ENCODE assay signal across 1 cellular context in the genomic region with DNA sequence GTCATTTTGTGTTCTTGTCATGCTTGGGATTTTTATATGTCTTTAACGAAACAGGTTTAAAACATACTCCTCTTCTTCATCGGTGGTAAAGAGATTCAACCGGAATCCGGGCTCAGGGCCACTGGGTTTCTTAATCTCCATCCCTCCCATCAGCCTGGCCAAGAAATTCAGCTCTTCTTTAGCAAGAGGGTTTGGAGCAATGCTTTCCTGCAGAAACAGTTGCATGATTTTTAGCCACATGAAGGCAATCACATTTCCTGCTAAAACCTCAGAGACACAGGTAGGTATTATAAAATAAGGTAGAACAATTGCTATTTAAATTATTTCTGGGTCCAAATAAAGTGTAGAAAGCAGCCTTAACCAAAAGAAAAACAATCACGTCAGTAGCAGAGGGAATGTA.
TF ChIP-seq lines count a peak whose summit lies in the region.

No MANE protein-coding gene starts in this region.

TF ChIP-seq in GM12878, 131 proteins besides CTCF, POLR2A, EP300 and RAD21:
- TF ChIP-seq BRCA1 (IDR thresholded peaks at IDR 0.05; ENCODE audit: low read depth, low read length) (no peak), SP1 (IDR thresholded peaks at IDR 0.05; ENCODE audit: low read depth, low read length) (no peak), BHLHE40 (IDR thresholded peaks at IDR 0.05; ENCODE audit: borderline replicate concordance in 1 of 2, low read depth in 2 of 2, low read length in 1 of 2) (no peak), SUZ12 (IDR thresholded peaks at IDR 0.05; ENCODE audit: unreplicated experiment) (no peak), GATAD2B (conservative IDR thresholded peaks at IDR 0.05; ENCODE audit: low read depth) (no peak), ZNF622 (IDR thresholded peaks at IDR 0.05) (no peak), FOXK2 (IDR thresholded peaks at IDR 0.05) (no peak), ASH2L (IDR thresholded peaks at IDR 0.05; ENCODE audit: borderline replicate concordance, low read depth) (no peak), POLR2AphosphoS2 (IDR thresholded peaks at IDR 0.05; ENCODE audit: low read depth, low read length) (no peak)
- TF ChIP-seq, protein P1, sequence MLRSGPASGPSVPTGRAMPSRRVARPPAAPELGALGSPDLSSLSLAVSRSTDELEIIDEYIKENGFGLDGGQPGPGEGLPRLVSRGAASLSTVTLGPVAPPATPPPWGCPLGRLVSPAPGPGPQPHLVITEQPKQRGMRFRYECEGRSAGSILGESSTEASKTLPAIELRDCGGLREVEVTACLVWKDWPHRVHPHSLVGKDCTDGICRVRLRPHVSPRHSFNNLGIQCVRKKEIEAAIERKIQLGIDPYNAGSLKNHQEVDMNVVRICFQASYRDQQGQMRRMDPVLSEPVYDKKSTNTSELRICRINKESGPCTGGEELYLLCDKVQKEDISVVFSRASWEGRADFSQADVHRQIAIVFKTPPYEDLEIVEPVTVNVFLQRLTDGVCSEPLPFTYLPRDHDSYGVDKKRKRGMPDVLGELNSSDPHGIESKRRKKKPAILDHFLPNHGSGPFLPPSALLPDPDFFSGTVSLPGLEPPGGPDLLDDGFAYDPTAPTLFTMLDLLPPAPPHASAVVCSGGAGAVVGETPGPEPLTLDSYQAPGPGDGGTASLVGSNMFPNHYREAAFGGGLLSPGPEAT (IDR thresholded peaks at IDR 0.05; ENCODE audit: low read depth) = no peak
- TF ChIP-seq, protein P2, sequence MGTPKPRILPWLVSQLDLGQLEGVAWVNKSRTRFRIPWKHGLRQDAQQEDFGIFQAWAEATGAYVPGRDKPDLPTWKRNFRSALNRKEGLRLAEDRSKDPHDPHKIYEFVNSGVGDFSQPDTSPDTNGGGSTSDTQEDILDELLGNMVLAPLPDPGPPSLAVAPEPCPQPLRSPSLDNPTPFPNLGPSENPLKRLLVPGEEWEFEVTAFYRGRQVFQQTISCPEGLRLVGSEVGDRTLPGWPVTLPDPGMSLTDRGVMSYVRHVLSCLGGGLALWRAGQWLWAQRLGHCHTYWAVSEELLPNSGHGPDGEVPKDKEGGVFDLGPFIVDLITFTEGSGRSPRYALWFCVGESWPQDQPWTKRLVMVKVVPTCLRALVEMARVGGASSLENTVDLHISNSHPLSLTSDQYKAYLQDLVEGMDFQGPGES (IDR thresholded peaks at IDR 0.05) = no peak
- TF ChIP-seq, protein P3, sequence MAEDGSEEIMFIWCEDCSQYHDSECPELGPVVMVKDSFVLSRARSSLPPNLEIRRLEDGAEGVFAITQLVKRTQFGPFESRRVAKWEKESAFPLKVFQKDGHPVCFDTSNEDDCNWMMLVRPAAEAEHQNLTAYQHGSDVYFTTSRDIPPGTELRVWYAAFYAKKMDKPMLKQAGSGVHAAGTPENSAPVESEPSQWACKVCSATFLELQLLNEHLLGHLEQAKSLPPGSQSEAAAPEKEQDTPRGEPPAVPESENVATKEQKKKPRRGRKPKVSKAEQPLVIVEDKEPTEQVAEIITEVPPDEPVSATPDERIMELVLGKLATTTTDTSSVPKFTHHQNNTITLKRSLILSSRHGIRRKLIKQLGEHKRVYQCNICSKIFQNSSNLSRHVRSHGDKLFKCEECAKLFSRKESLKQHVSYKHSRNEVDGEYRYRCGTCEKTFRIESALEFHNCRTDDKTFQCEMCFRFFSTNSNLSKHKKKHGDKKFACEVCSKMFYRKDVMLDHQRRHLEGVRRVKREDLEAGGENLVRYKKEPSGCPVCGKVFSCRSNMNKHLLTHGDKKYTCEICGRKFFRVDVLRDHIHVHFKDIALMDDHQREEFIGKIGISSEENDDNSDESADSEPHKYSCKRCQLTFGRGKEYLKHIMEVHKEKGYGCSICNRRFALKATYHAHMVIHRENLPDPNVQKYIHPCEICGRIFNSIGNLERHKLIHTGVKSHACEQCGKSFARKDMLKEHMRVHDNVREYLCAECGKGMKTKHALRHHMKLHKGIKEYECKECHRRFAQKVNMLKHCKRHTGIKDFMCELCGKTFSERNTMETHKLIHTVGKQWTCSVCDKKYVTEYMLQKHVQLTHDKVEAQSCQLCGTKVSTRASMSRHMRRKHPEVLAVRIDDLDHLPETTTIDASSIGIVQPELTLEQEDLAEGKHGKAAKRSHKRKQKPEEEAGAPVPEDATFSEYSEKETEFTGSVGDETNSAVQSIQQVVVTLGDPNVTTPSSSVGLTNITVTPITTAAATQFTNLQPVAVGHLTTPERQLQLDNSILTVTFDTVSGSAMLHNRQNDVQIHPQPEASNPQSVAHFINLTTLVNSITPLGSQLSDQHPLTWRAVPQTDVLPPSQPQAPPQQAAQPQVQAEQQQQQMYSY (CRISPR knock-in tag; IDR thresholded peaks at IDR 0.05) = no peak
- TF ChIP-seq, protein P4, sequence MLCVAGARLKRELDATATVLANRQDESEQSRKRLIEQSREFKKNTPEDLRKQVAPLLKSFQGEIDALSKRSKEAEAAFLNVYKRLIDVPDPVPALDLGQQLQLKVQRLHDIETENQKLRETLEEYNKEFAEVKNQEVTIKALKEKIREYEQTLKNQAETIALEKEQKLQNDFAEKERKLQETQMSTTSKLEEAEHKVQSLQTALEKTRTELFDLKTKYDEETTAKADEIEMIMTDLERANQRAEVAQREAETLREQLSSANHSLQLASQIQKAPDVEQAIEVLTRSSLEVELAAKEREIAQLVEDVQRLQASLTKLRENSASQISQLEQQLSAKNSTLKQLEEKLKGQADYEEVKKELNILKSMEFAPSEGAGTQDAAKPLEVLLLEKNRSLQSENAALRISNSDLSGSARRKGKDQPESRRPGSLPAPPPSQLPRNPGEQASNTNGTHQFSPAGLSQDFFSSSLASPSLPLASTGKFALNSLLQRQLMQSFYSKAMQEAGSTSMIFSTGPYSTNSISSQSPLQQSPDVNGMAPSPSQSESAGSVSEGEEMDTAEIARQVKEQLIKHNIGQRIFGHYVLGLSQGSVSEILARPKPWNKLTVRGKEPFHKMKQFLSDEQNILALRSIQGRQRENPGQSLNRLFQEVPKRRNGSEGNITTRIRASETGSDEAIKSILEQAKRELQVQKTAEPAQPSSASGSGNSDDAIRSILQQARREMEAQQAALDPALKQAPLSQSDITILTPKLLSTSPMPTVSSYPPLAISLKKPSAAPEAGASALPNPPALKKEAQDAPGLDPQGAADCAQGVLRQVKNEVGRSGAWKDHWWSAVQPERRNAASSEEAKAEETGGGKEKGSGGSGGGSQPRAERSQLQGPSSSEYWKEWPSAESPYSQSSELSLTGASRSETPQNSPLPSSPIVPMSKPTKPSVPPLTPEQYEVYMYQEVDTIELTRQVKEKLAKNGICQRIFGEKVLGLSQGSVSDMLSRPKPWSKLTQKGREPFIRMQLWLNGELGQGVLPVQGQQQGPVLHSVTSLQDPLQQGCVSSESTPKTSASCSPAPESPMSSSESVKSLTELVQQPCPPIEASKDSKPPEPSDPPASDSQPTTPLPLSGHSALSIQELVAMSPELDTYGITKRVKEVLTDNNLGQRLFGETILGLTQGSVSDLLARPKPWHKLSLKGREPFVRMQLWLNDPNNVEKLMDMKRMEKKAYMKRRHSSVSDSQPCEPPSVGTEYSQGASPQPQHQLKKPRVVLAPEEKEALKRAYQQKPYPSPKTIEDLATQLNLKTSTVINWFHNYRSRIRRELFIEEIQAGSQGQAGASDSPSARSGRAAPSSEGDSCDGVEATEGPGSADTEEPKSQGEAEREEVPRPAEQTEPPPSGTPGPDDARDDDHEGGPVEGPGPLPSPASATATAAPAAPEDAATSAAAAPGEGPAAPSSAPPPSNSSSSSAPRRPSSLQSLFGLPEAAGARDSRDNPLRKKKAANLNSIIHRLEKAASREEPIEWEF (IDR thresholded peaks at IDR 0.05; ENCODE audit: insufficient replicate concordance, low read depth, low read length) = no peak
